In genomic region chr2:155852156-155852555, GRCh38 we compare ENCODE assay signal across 4 cellular contexts.
TF ChIP-seq lines count a peak whose summit lies in the region.

No MANE protein-coding gene starts in this region.

TF ChIP-seq in HepG2, 621 proteins besides CTCF, POLR2A, EP300 and RAD21 (continues in another document):
- TF ChIP-seq MAFK (conservative IDR thresholded peaks at IDR 0.05 in 1 of 2, IDR thresholded peaks at IDR 0.05 in 1 of 2; ENCODE audit: low read length in 2 of 2) = peak; percentile 81 to 82
- no peak for TF ChIP-seq ETS1 (CRISPR knock-in tag; IDR thresholded peaks at IDR 0.05)
- no peak for TF ChIP-seq ELF3 (CRISPR knock-in tag; IDR thresholded peaks at IDR 0.05)
- TF ChIP-seq IRF1 (CRISPR knock-in tag; IDR thresholded peaks at IDR 0.05; ENCODE audit: low read depth) = no peak
- TF ChIP-seq USF2 (IDR thresholded peaks at IDR 0.05; ENCODE audit: low read depth, low read length) = no peak
- TF ChIP-seq USF2 (CRISPR knock-in tag; IDR thresholded peaks at IDR 0.05; ENCODE audit: borderline replicate concordance) = no peak
- TF ChIP-seq ZNF225 (CRISPR knock-in tag; IDR thresholded peaks at IDR 0.05) = no peak
- TF ChIP-seq MAFF (IDR thresholded peaks at IDR 0.05; ENCODE audit: low read depth, low read length) = peak; percentile 78
- TF ChIP-seq YEATS2 (CRISPR knock-in tag; IDR thresholded peaks at IDR 0.05; ENCODE audit: borderline replicate concordance) = no peak
- no peak for TF ChIP-seq SP1 (IDR thresholded peaks at IDR 0.05)
- no peak for TF ChIP-seq SP1 (CRISPR knock-in tag; IDR thresholded peaks at IDR 0.05)
- peak; percentile 68; the same call in 1 of the 2 replicates for TF ChIP-seq ZNF12 (CRISPR knock-in tag; IDR thresholded peaks at IDR 0.05)
- TF ChIP-seq PHF21A (CRISPR knock-in tag; IDR thresholded peaks at IDR 0.05) = no peak

TF ChIP-seq in A549, 52 proteins besides CTCF, POLR2A, EP300 and RAD21:
- TF ChIP-seq ATOH8 (CRISPR knock-in tag; IDR thresholded peaks at IDR 0.05; ENCODE audit: low read depth) (no peak), MAFK (IDR thresholded peaks at IDR 0.05; ENCODE audit: partially characterized antibody) (peak; percentile 57)

TF ChIP-seq in IMR-90, 13 proteins besides CTCF, POLR2A, EP300 and RAD21:
- TF ChIP-seq RCOR1 (IDR thresholded peaks at IDR 0.05; ENCODE audit: insufficient replicate concordance, low read length) (no peak), MAFK (IDR thresholded peaks at IDR 0.05; ENCODE audit: low read depth, low read length) (peak; percentile 50), CEBPB (IDR thresholded peaks at IDR 0.05; ENCODE audit: low read depth, low read length) (no peak), USF2 (IDR thresholded peaks at IDR 0.05; ENCODE audit: low read depth, low read length) (no peak)

TF ChIP-seq in K562, 482 proteins besides CTCF, POLR2A, EP300 and RAD21:
- peak; percentile 38; the same call in 1 of the 2 replicates for TF ChIP-seq ZNF316 (IDR thresholded peaks at IDR 0.05)
- TF ChIP-seq ZNF609 (CRISPR knock-in tag; IDR thresholded peaks at IDR 0.05; ENCODE audit: borderline replicate concordance) = no peak
- TF ChIP-seq MAFF (IDR thresholded peaks at IDR 0.05; ENCODE audit: low read length) = 0 out of 2 replicates have a peak, but pooled peaks have one; percentile 31
